In genomic region chr9:99109522-99109921, GRCh38 we compare ENCODE assay signal across 11 cellular contexts. TPM values are rescaled to one million over a fixed set of nuclear protein-coding genes. Genes with fewer than 3 reads are reported as not detected.
DNase-seq lines count a peak whose midpoint lies in the region; ATAC-seq, FAIRE-seq and TF ChIP-seq lines count a peak whose summit lies in the region.
"Had no signal": no experiment of that assay in that cellular context is flagged by ENCODE, and none has a peak within 500 bp of the region (broad histone marks: within the 10 kb centered on the region; RNA-seq: fewer than 3 reads in every experiment).

No MANE protein-coding gene starts in this region.

- H3K9me3 ChIP-seq in DOHH2 (ENCODE audit: control insufficient read depth, insufficient read depth, low read length), result no peaks in the 10 kb centered on the region
- no peaks in the 10 kb centered on the region for H3K9me3 ChIP-seq in left lung
- no peaks in the 10 kb centered on the region for H3K9me3 ChIP-seq in suprapubic skin

- peaks cover 87% of the 10 kb centered on the region for H3K4me1 ChIP-seq in DOHH2 (ENCODE audit: control insufficient read depth, low read length)
- peaks cover 7 to 85% of the 10 kb centered on the region in 2 donors for H3K4me1 ChIP-seq in left lung
- H3K4me1 ChIP-seq in suprapubic skin, result peaks cover 58% of the 10 kb centered on the region

- peak overlapping the region; percentile 76 for H3K27ac Mint-ChIP-seq in dendritic cell treated with granulocyte-macrophage colony-stimulating factor and Interleukin-4, amounts not matched to agents 40 ng/mL and 50 ng/mL, for 4 days

- H3K36me3 Mint-ChIP-seq in dendritic cell treated with granulocyte-macrophage colony-stimulating factor and Interleukin-4, amounts not matched to agents 40 ng/mL and 50 ng/mL, for 4 days (ENCODE audit: low read depth), result peaks cover 23% of the 10 kb centered on the region

- H3K9me2 ChIP-seq in DOHH2 (replicated peaks; ENCODE audit: control insufficient read depth, low read length), result no peaks in the 10 kb centered on the region

- H3K27me3 ChIP-seq in DOHH2 (ENCODE audit: control insufficient read depth, low read length) (no peaks in the 10 kb centered on the region), left lung (no peaks in the 10 kb centered on the region), suprapubic skin (no peaks in the 10 kb centered on the region)

- H3K9me3 Mint-ChIP-seq in dendritic cell treated with granulocyte-macrophage colony-stimulating factor and Interleukin-4, amounts not matched to agents 40 ng/mL and 50 ng/mL, for 4 days, result no peaks in the 10 kb centered on the region

- ATAC-seq in sciatic nerve (peak; percentile 44), left lung (no peak)

- 0 out of 2 replicates have a peak, but pooled peaks cover 4% of the 10 kb centered on the region for H3F3A ChIP-seq in DOHH2 (ENCODE audit: control insufficient read depth, insufficient read depth)

- TF ChIP-seq POLR2A in suprapubic skin (IDR thresholded peaks at IDR 0.05), result no peak

- intact Hi-C loops in dendritic cell treated with granulocyte-macrophage colony-stimulating factor and Interleukin-4, amounts not matched to agents 40 ng/mL and 50 ng/mL, for 4 days (cut with micrococcal nuclease), result loop anchor here (5.0 kb wide), 1 partner anchor 52 kb away; no protein-coding TSS in a partner anchor
- intact Hi-C loops in sciatic nerve (cut with DNase I), result no loop called here
- intact Hi-C loops in left lung (cut with DNase I), result no loop called here

- H3K4me2 ChIP-seq in DOHH2 (ENCODE audit: low read length), result peak overlapping the region; percentile 89

- H3K79me2 ChIP-seq in DOHH2 (ENCODE audit: control insufficient read depth, low read length), result peaks cover 93% of the 10 kb centered on the region

- no peak for TF ChIP-seq CTCF in DOHH2 (IDR thresholded peaks at IDR 0.05; ENCODE audit: low read depth, low read length, poor library complexity, severe bottlenecking)
- no peak for TF ChIP-seq CTCF in left lung (IDR thresholded peaks at IDR 0.05)
- TF ChIP-seq CTCF in suprapubic skin (IDR thresholded peaks at IDR 0.05), result no peak

- peaks cover 16% of the 10 kb centered on the region; the same call in 1 of the 2 replicates for H4K20me1 ChIP-seq in DOHH2 (ENCODE audit: control insufficient read depth, insufficient read depth, low read depth, low read length)

- 69% methylated on average over 3 of the region's 3 CpGs for WGBS in suprapubic skin

- TF ChIP-seq EP300 in suprapubic skin (IDR thresholded peaks at IDR 0.05), result no peak

- H3K4me3 ChIP-seq in DOHH2 (ENCODE audit: low read length) (no peak overlapping the region), left lung (no peak overlapping the region), suprapubic skin (no peak overlapping the region)

- no peak overlapping the region for H3K4me3 Mint-ChIP-seq in dendritic cell treated with granulocyte-macrophage colony-stimulating factor and Interleukin-4, amounts not matched to agents 40 ng/mL and 50 ng/mL, for 4 days

- DNase-seq in NCI-H226 (peak; percentile 40), sciatic nerve (ENCODE audit: low spot score) (no peak), left lung (no peak), HTR-8/SVneo (ENCODE audit: insufficient read length, low spot score) (no peak), suprapubic skin (ENCODE audit: low spot score in 2 of 2) (no peak)
- DNase-seq in stimulated activated CD4-positive, alpha-beta T cell treated with anti-CD3 and anti-CD28 coated beads, Interleukin-12 subunit alpha, Interleukin-12 subunit beta, amount 100 ng/mL, for 4 hours, result no peak
- DNase-seq: islet precursor cell, retina had no signal

- H3K27ac ChIP-seq in DOHH2 (ENCODE audit: low read depth, low read length) (no peak overlapping the region), left lung (peak overlapping the region in 1 of 2 donors; percentile 92), suprapubic skin (no peak overlapping the region)

- H3K4me1 Mint-ChIP-seq in dendritic cell treated with granulocyte-macrophage colony-stimulating factor and Interleukin-4, amounts not matched to agents 40 ng/mL and 50 ng/mL, for 4 days (ENCODE audit: low read depth), result peaks cover 77% of the 10 kb centered on the region

- FAIRE-seq in HTR-8/SVneo (lab: Jason Lieb, UNC), result no peak
- FAIRE-seq: colon had no signal

- H3K27me3 Mint-ChIP-seq in dendritic cell treated with granulocyte-macrophage colony-stimulating factor and Interleukin-4, amounts not matched to agents 40 ng/mL and 50 ng/mL, for 4 days, result no peaks in the 10 kb centered on the region

- H3K36me3 ChIP-seq in DOHH2 (ENCODE audit: control insufficient read depth, low read length) (peaks cover 57% of the 10 kb centered on the region), left lung (no peaks in the 10 kb centered on the region), suprapubic skin (no peaks in the 10 kb centered on the region)

RNA-seq across cellular contexts. Expression of gene TGFBR1, which starts 4.6 kb away (rescaled TPM):
- total RNA-seq in sciatic nerve (71.3 TPM), left lung (10 to 100 TPM; 60.9 to 74.1 TPM), suprapubic skin (10 to 100 TPM; 11.3 to 19.8 (median 14.7) TPM)
